ENCODE assay signal across 13 cellular contexts in the genomic region with DNA sequence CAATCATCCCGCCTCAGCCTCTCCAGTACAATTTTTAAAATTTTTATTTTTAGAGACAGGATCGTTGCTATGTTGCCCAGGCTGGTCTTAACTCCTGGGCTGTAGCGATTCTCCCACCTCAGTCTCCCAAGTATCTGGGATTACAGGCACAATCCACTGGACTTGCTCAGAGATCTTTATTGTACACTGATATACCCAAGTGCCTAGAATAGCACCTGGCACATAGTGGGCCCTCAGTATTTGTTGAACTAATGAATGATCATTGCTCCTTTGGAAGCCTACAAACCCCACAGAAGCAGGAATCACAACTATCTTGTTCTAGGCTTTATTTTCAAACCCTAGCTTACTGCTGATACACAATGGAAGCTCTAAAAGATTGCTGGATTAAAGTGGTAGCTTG. TPM values are rescaled to one million over a fixed set of nuclear protein-coding genes. Genes with fewer than 3 reads are reported as not detected.
DNase-seq lines count a peak whose midpoint lies in the region; ATAC-seq and TF ChIP-seq lines count a peak whose summit lies in the region.
"Had no signal": no experiment of that assay in that cellular context is flagged by ENCODE, and none has a peak within 500 bp of the region (broad histone marks: within the 10 kb centered on the region; RNA-seq: fewer than 3 reads in every experiment).

No MANE protein-coding gene starts in this region.

- H3K27ac ChIP-seq in subcutaneous abdominal adipose tissue (ENCODE audit: low read depth, low read length), result peak overlapping the region; percentile 94

- no peak for DNase-seq in activated naive CD4-positive, alpha-beta T cell treated with anti-CD3 and anti-CD28 coated beads for 36 hours
- DNase-seq in activated naive CD4-positive, alpha-beta T cell treated with anti-CD3 and anti-CD28 coated beads, Interleukin-2, amount 50 U/mL, for 16 hours, result no peak
- no peak for DNase-seq in T-helper 17 cell
- DNase-seq in endothelial cell (ENCODE audit: low spot score), result no peak
- DNase-seq in GM19240 (ENCODE audit: insufficient read length, low spot score), result no peak
- no peak for DNase-seq in NCI-H524 treated with DMSO at 0.1 percent for 48 hours (lab: John Stamatoyannopoulos, UW)
- DNase-seq: activated T-cell treated with anti-CD3 and anti-CD28 coated beads, Interleukin-2, amount 50 U/mL, for 48 hours; cortex of kidney; NCI-H1417 treated with DMSO at 0.1 percent for 48 hours had no signal

- peaks cover 8 to 46% (median 38%) of the 10 kb centered on the region in 5 donors for H3K4me1 ChIP-seq in subcutaneous abdominal adipose tissue (ENCODE audit: control insufficient read depth in 5 of 5, insufficient read depth in 5 of 5, low read length in 5 of 5)

- intact Hi-C loops in activated naive CD4-positive, alpha-beta T cell treated with anti-CD3 and anti-CD28 coated beads for 36 hours (cut with micrococcal nuclease), result no loop called here

- H3K27me3 Mint-ChIP-seq in activated naive CD4-positive, alpha-beta T cell treated with anti-CD3 and anti-CD28 coated beads for 36 hours (ENCODE audit: low read depth), result no peaks in the 10 kb centered on the region
- H3K27me3 Mint-ChIP-seq in T-helper 17 cell, result no peaks in the 10 kb centered on the region
- peaks cover 14% of the 10 kb centered on the region for H3K27me3 Mint-ChIP-seq in endothelial cell (ENCODE audit: unreplicated experiment)

- H3K27me3 ChIP-seq in subcutaneous abdominal adipose tissue (ENCODE audit: control insufficient read depth in 5 of 5, insufficient read depth in 4 of 5, low read length in 5 of 5), result no peaks in the 10 kb centered on the region
- H3K27me3 ChIP-seq: right atrium auricular region had no signal

- no peaks in the 10 kb centered on the region for H3K9me3 Mint-ChIP-seq in activated naive CD4-positive, alpha-beta T cell treated with anti-CD3 and anti-CD28 coated beads for 36 hours
- no peaks in the 10 kb centered on the region for H3K9me3 Mint-ChIP-seq in endothelial cell (ENCODE audit: unreplicated experiment)

- H3K4me3 ChIP-seq in subcutaneous abdominal adipose tissue (ENCODE audit: low read depth in 1 of 5, low read length in 5 of 5), result no peak overlapping the region
- H3K4me3 ChIP-seq: lung, right atrium auricular region had no signal

- TF ChIP-seq CTCF in endothelial cell (IDR thresholded peaks at IDR 0.05; ENCODE audit: unreplicated experiment), result no peak

- peaks cover 27% of the 10 kb centered on the region for H3K36me3 Mint-ChIP-seq in activated naive CD4-positive, alpha-beta T cell treated with anti-CD3 and anti-CD28 coated beads for 36 hours (ENCODE audit: low read depth)
- H3K36me3 Mint-ChIP-seq in T-helper 17 cell (ENCODE audit: low read depth) (peaks cover 11% of the 10 kb centered on the region), endothelial cell (ENCODE audit: low read depth, unreplicated experiment) (peaks cover 27% of the 10 kb centered on the region)

- H3K9me3 ChIP-seq in T-helper 17 cell (ENCODE audit: control insufficient read depth, low read length, poor library complexity, severe bottlenecking) (no peaks in the 10 kb centered on the region), subcutaneous abdominal adipose tissue (ENCODE audit: control insufficient read depth in 5 of 5, low read length in 5 of 5) (no peaks in the 10 kb centered on the region)
- H3K9me3 ChIP-seq: right atrium auricular region had no signal

- no peak overlapping the region for H3K27ac Mint-ChIP-seq in activated naive CD4-positive, alpha-beta T cell treated with anti-CD3 and anti-CD28 coated beads for 36 hours
- no peak overlapping the region for H3K27ac Mint-ChIP-seq in T-helper 17 cell
- peak overlapping the region; percentile 67 for H3K27ac Mint-ChIP-seq in endothelial cell (ENCODE audit: unreplicated experiment)

- no peak overlapping the region for H3K9ac ChIP-seq in subcutaneous abdominal adipose tissue (ENCODE audit: low read length in 5 of 5)

- peaks cover 40% of the 10 kb centered on the region for H3K4me1 Mint-ChIP-seq in activated naive CD4-positive, alpha-beta T cell treated with anti-CD3 and anti-CD28 coated beads for 36 hours (ENCODE audit: low read depth)
- H3K4me1 Mint-ChIP-seq in T-helper 17 cell (peaks cover 28% of the 10 kb centered on the region), endothelial cell (ENCODE audit: unreplicated experiment) (peaks cover 40% of the 10 kb centered on the region)

- H3K36me3 ChIP-seq in subcutaneous abdominal adipose tissue (ENCODE audit: control insufficient read depth in 5 of 5, insufficient read depth in 5 of 5, low read length in 5 of 5), result peaks cover 8 to 17% (median 17%) of the 10 kb centered on the region in 5 donors

- CTCF ChIA-PET in activated naive CD4-positive, alpha-beta T cell treated with anti-CD3 and anti-CD28 coated beads for 36 hours (lab: Charles Lee), result interaction anchor here (0.6 to 1.1 kb wide), 2 partner anchors 17 to 57 kb away, joined by 3 to 4 read pairs; no protein-coding TSS in a partner anchor

- peak overlapping the region; percentile 10 for H3K4me3 Mint-ChIP-seq in activated naive CD4-positive, alpha-beta T cell treated with anti-CD3 and anti-CD28 coated beads for 36 hours
- H3K4me3 Mint-ChIP-seq in T-helper 17 cell (peak overlapping the region; percentile 25), endothelial cell (ENCODE audit: unreplicated experiment) (peak overlapping the region; percentile 27)

- ATAC-seq in T-helper 17 cell (no peak), GM21723 (IDR thresholded peaks at IDR 0.05; ENCODE audit: unreplicated experiment) (no peak)

RNA-seq across cellular contexts. Expression of a gene that starts 1.9 kb away (rescaled TPM):
- 100 to 1,000 TPM in 1 of 2 experiments, 10 to 100 TPM in 1; 99.6 to 100 TPM for total RNA-seq in activated naive CD4-positive, alpha-beta T cell treated with anti-CD3 and anti-CD28 coated beads for 36 hours
- total RNA-seq in T-helper 17 cell, result 100 to 1,000 TPM; 110 to 119 TPM
- total RNA-seq in endothelial cell (ENCODE audit: unreplicated experiment), result 128 TPM

RNA-seq across cellular contexts. Expression of a gene that starts 3.1 kb away (rescaled TPM):
- 10 to 100 TPM; 19.8 TPM for total RNA-seq in activated naive CD4-positive, alpha-beta T cell treated with anti-CD3 and anti-CD28 coated beads for 36 hours
- 10 to 100 TPM; 13.8 to 15.2 TPM for total RNA-seq in T-helper 17 cell
- 28.5 TPM for total RNA-seq in endothelial cell (ENCODE audit: unreplicated experiment)

RNA-seq across cellular contexts. Expression of a gene that starts 59.1 kb away (rescaled TPM):
- 10 to 100 TPM; 20.7 to 22.7 TPM for total RNA-seq in activated naive CD4-positive, alpha-beta T cell treated with anti-CD3 and anti-CD28 coated beads for 36 hours
- total RNA-seq in T-helper 17 cell (10 to 100 TPM; 12.6 to 14.7 TPM), endothelial cell (ENCODE audit: unreplicated experiment) (21.4 TPM)
